In the genomic region with DNA sequence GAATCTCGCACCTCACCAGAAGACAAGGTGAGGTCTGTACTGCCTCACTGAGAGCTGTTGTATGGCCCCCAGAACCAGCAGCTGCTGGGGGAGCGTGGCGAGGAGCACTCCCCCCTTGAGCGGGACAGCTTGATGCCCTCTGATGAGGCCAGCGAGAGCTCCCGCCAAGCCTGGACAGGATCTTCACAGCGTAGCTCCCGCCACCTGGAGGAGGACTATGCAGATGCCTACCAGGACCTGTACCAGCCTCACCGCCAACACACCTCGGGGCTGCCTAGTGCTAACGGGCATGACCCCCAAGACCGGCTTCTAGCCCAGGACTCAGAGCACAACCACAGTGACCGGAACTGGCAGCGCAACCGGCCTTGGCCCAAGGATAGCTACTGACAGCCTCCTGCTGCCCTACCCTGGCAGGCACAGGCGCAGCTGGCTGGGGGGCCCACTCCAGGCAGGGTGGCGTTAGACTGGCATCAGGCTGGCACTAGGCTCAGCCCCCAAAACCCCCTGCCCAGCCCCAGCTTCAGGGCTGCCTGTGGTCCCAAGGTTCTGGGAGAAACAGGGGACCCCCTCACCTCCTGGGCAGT, we compare ENCODE assay signal across 22 cellular contexts. TPM values are rescaled to one million over a fixed set of nuclear protein-coding genes. Genes with fewer than 3 reads are reported as not detected.
"Had no signal": no experiment of that assay in that cellular context is flagged by ENCODE, and none has a peak within 500 bp of the region (broad histone marks: within the 10 kb centered on the region; RNA-seq: fewer than 3 reads in every experiment).

No MANE protein-coding gene starts in this region.

- FAIRE-seq: small intestine had no signal

- DNase-seq: activated B cell treated with CpG ODN at 0.5 μM for 24 hours; activated CD4-positive, alpha-beta T cell treated with anti-CD3 and anti-CD28 coated beads for 36 hours; activated CD4-positive, alpha-beta T cell treated with anti-CD3 and anti-CD28 coated beads, Interleukin-2, amount 50 U/mL, for 4 hours; activated CD8-positive, alpha-beta memory T cell treated with anti-CD3 and anti-CD28 coated beads for 24 hours; activated CD8-positive, alpha-beta memory T cell treated with anti-CD3 and anti-CD28 coated beads, Interleukin-2, amount 50 U/mL, for 4 hours; activated T-cell treated with anti-CD3 and anti-CD28 coated beads, Interleukin-2, amount 50 U/mL, for 24 hours; aorta; dermis blood vessel endothelial cell; effector CD8-positive, alpha-beta T cell; foreskin melanocyte; left ventricle myocardium inferior; naive thymus-derived CD4-positive, alpha-beta T cell; occipital lobe; small intestine; stimulated activated CD4-positive, alpha-beta T cell treated with anti-CD3 and anti-CD28 coated beads, Interleukin-15, amount 100 ng/mL, for 24 hours; stimulated activated naive B cell treated with anti-CD40 and anti-IgM and Interleukin-4, amounts not matched to agents 10 μg/mL and 1 μg/mL and 100 μg/mL, for 72 hours; T-helper 17 cell had no signal

- H3K4me3 ChIP-seq: left ventricle myocardium inferior, thoracic aorta, upper lobe of left lung had no signal

- H3K27ac ChIP-seq: left ventricle myocardium inferior, thoracic aorta, upper lobe of left lung had no signal

- ATAC-seq: activated CD4-positive, alpha-beta T cell treated with anti-CD3 and anti-CD28 coated beads for 36 hours; activated naive CD4-positive, alpha-beta T cell treated with anti-CD3 and anti-CD28 coated beads, Interleukin-2, amount 50 U/mL, for 72 hours; activated T-helper 17 cell treated with anti-CD3 and anti-CD28 coated beads, Interleukin-2, amount 50 U/mL, for 72 hours; naive thymus-derived CD4-positive, alpha-beta T cell; sciatic nerve; stimulated activated naive B cell treated with anti-CD40 and anti-IgM and Interleukin-4, amounts not matched to agents 10 μg/mL and 1 μg/mL and 100 μg/mL, for 72 hours; T-helper 17 cell had no signal

- H3K4me1 ChIP-seq: left ventricle myocardium inferior had no signal

- H3K27me3 ChIP-seq: upper lobe of left lung had no signal

- H3K9me3 ChIP-seq: left ventricle myocardium inferior, thoracic aorta, upper lobe of left lung had no signal

RNA-seq across cellular contexts. Expression of gene ADCY6, which starts 38.7 kb away (rescaled TPM):
- polyA plus RNA-seq: naive thymus-derived CD4-positive, alpha-beta T cell had no signal
